20 cellular contexts compared by ENCODE assay signal in the genomic region with DNA sequence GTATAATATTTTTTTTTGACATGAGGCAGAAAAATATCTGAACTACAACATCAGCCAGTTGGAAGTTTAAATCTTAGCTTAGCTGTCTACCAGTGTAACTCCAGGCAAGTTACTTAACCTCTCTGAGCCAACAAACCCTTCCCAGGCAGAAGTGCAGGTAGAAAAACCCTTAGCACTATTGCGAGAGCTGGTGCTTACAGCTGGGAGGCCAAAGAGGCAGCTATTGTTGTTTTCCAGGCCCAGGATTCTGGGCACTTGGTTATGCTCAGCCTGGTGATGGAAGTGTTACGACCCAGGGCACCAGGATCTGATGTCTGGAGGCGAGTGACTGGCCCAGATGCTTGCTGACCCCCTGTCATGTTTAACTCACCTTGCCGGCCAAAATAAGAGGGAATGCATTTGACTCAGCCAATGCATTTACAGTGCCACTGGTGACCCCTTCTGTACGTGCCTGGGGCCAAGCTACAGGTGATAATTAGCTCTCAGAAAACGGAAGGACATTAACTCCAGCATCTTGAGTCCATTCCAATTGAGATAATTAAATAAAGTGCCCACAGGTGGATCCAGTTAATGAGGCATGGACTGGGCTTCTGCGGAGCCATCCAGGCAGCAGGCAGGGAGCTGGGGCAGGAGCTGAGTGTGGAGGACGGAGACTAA.
"Had no signal": no experiment of that assay in that cellular context is flagged by ENCODE, and none has a peak within 500 bp of the region (broad histone marks: within the 10 kb centered on the region; RNA-seq: fewer than 3 reads in every experiment).

No MANE protein-coding gene starts in this region.

- H3K4me3 Mint-ChIP-seq: activated CD4-positive, alpha-beta T cell treated with anti-CD3 and anti-CD28 coated beads, Interleukin-2, amount 10 ng/mL, durations not matched to agents 7 days and 5 days; central memory CD8-positive, alpha-beta T cell; naive thymus-derived CD4-positive, alpha-beta T cell; neural progenitor cell had no signal

- H3K36me3 Mint-ChIP-seq: neural progenitor cell had no signal

- H3K4me1 ChIP-seq: neural progenitor cell, prostate gland had no signal

- H3K27me3 Mint-ChIP-seq: activated CD4-positive, alpha-beta T cell treated with anti-CD3 and anti-CD28 coated beads, Interleukin-2, amount 10 ng/mL, durations not matched to agents 7 days and 5 days had no signal

- H3K27ac Mint-ChIP-seq: activated CD4-positive, alpha-beta T cell treated with anti-CD3 and anti-CD28 coated beads, Interleukin-2, amount 10 ng/mL, durations not matched to agents 7 days and 5 days; naive thymus-derived CD4-positive, alpha-beta T cell; neural progenitor cell had no signal

- H3K27ac ChIP-seq: colonic mucosa, neural progenitor cell, prostate gland had no signal

- H3K9me3 Mint-ChIP-seq: central memory CD8-positive, alpha-beta T cell; neural progenitor cell had no signal

- H3K9me3 ChIP-seq: colonic mucosa, mucosa of descending colon, prostate gland, right atrium auricular region had no signal

- H3K4me1 Mint-ChIP-seq: activated CD4-positive, alpha-beta T cell treated with anti-CD3 and anti-CD28 coated beads, Interleukin-2, amount 10 ng/mL, durations not matched to agents 7 days and 5 days; central memory CD8-positive, alpha-beta T cell; naive thymus-derived CD4-positive, alpha-beta T cell; neural progenitor cell had no signal

- H3K36me3 ChIP-seq: colonic mucosa, neural progenitor cell, prostate gland, right atrium auricular region had no signal

- H3K4me2 ChIP-seq: neural progenitor cell had no signal

- H2AFZ ChIP-seq: neural progenitor cell had no signal

- DNase-seq: activated CD4-positive, alpha-beta T cell treated with anti-CD3 and anti-CD28 coated beads, Interleukin-2, amount 10 ng/mL, durations not matched to agents 7 days and 5 days; activated CD8-positive, alpha-beta memory T cell treated with anti-CD3 and anti-CD28 coated beads, Interleukin-2, amount 50 U/mL, for 4 hours; activated effector memory CD4-positive, alpha-beta T cell treated with anti-CD3 and anti-CD28 coated beads, Interleukin-2, amount 50 U/mL, for 16 hours; activated naive CD4-positive, alpha-beta T cell treated with anti-CD3 and anti-CD28 coated beads, Interleukin-2, amount 50 U/mL, for 16 hours; activated T-cell treated with anti-CD3 and anti-CD28 coated beads, Interleukin-2, amount 50 U/mL, for 48 hours; aorta; colonic mucosa; erythroblast; mucosa of descending colon; naive thymus-derived CD4-positive, alpha-beta T cell; stimulated activated CD4-positive, alpha-beta T cell treated with anti-CD3 and anti-CD28 coated beads, Interleukin-12 subunit alpha, Interleukin-12 subunit beta, amount 100 ng/mL, for 4 hours; stimulated activated CD4-positive, alpha-beta T cell treated with anti-CD3 and anti-CD28 coated beads, Interleukin-1b, Interleukin-23, amount 100 ng/mL, for 48 hours; stimulated activated CD8-positive, alpha-beta memory T cell treated with anti-CD3 and anti-CD28 coated beads, Interleukin-4, amount 100 ng/mL, for 48 hours; stimulated activated naive CD4-positive, alpha-beta T cell had no signal

- H3K4me3 ChIP-seq: colonic mucosa, mucosa of descending colon, neural progenitor cell, prostate gland, right atrium auricular region had no signal

- ATAC-seq: activated CD4-positive, CD25-positive, alpha-beta regulatory T cell treated with anti-CD3 and anti-CD28 coated beads, Interleukin-2, amount 50 U/mL, for 24 hours; naive thymus-derived CD4-positive, alpha-beta T cell had no signal

- FAIRE-seq: frontal cortex had no signal
